In the genomic region with DNA sequence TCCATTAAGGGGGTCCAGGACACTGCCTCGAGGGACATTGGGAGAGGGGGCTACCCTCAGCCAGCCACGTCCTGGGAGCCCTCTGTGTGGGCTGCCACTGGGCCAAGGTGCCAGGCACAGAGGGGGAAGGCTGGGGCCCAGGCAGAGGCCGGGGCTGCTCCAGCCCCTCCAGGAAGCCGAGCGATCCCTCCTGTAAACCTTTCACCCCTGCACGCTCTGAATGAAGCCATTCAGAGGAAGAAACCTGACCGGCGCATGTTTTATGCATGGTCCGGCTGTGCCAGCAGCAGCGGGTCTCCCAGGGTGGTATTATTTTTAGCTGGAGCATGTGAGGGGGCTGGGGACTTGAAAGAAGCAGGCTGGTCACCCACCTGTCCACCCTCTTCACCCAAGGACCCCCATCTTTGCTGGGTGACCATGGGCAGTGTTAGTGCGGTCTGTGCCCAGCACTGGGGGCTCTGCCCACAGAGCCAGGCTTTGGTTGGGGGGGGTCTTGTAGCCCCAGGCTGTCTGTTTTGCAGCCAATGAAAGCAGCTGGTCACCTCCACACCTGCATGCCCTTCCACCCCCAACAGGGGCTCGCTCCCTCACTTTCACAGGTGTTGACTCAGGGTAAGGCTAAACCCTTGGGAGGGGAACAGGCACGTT, we compare ENCODE assay signal across 21 cellular contexts.
"Had no signal": no experiment of that assay in that cellular context is flagged by ENCODE, and none has a peak within 500 bp of the region (broad histone marks: within the 10 kb centered on the region; RNA-seq: fewer than 3 reads in every experiment).

No MANE protein-coding gene starts in this region.

- DNase-seq: activated CD4-positive, alpha-beta T cell treated with anti-CD3 and anti-CD28 coated beads for 48 hours; activated CD4-positive, alpha-beta T cell treated with anti-CD3 and anti-CD28 coated beads, Interleukin-2, amount 50 U/mL, for 4 hours; activated CD4-positive, CD25-positive, alpha-beta regulatory T cell treated with anti-CD3 and anti-CD28 coated beads, Interleukin-2, amount 50 U/mL, for 72 hours; activated CD8-positive, alpha-beta memory T cell treated with anti-CD3 and anti-CD28 coated beads, Interleukin-2, amount 50 U/mL, for 48 hours; activated CD8-positive, alpha-beta T cell treated with anti-CD3 and anti-CD28 coated beads, Interleukin-2, amount 10 ng/mL, durations not matched to agents 7 days and 5 days; activated naive CD4-positive, alpha-beta T cell treated with Interleukin-2 at 50 U/mL for 16 hours; activated T-cell treated with anti-CD3 and anti-CD28 coated beads, Interleukin-2, amount 50 U/mL, for 1 hour; amygdala; MM.1S; NCI-H1105; NCI-H1436; NCI-H187 treated with DMSO at 0.1 percent for 48 hours; NCI-H2171; NCI-H226; NCI-H526; NCI-H82; SHP77 treated with DMSO at 0.1 percent for 48 hours had no signal

- H3K36me3 ChIP-seq: Peyer's patch had no signal

- H3K4me3 Mint-ChIP-seq: activated CD8-positive, alpha-beta T cell treated with anti-CD3 and anti-CD28 coated beads, Interleukin-2, amount 10 ng/mL, durations not matched to agents 7 days and 5 days; activated naive CD8-positive, alpha-beta T cell; brain; T-helper 1 cell treated with Interleukin-12 subunit alpha and Interleukin-12 subunit beta and Interleukin-4 antibody, amounts not matched to agents 30 μg/mL and 1 μg/mL, for 36 hours had no signal

- H3K27ac Mint-ChIP-seq: activated CD8-positive, alpha-beta T cell treated with anti-CD3 and anti-CD28 coated beads, Interleukin-2, amount 10 ng/mL, durations not matched to agents 7 days and 5 days; activated naive CD8-positive, alpha-beta T cell; brain; T-helper 1 cell treated with Interleukin-12 subunit alpha and Interleukin-12 subunit beta and Interleukin-4 antibody, amounts not matched to agents 30 μg/mL and 1 μg/mL, for 36 hours had no signal

- ATAC-seq: activated CD8-positive, alpha-beta T cell treated with anti-CD3 and anti-CD28 coated beads, Interleukin-2, amount 10 ng/mL, durations not matched to agents 7 days and 5 days had no signal

- H3K4me3 ChIP-seq: Peyer's patch had no signal

- H3K36me3 Mint-ChIP-seq: activated naive CD8-positive, alpha-beta T cell; brain had no signal

- H3K27me3 ChIP-seq: Peyer's patch had no signal
